Comparison of ENCODE assay signal across 22 cellular contexts in the genomic region with DNA sequence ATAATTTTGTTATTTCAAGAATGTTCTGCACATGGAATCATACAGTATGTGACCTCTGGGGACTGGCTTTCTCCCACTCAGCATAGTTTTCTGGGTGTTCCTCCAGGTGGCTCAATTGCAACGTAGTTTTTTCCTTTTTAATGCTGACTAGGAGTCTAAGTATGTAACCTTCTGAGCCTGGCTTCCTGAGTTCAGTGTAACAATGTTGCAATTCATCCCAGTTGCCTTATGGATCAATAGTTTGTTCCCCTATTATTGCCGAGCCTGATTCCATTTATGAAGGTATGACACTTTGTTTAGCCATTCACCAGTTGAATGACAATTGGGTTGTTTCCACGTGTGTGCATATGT.
"Had no signal": no experiment of that assay in that cellular context is flagged by ENCODE, and none has a peak within 500 bp of the region (broad histone marks: within the 10 kb centered on the region; RNA-seq: fewer than 3 reads in every experiment).

No MANE protein-coding gene starts in this region.

- H3K27me3 ChIP-seq: adrenal gland, ascending aorta, colonic mucosa, hepatocyte, thyroid gland, upper lobe of right lung had no signal

- H3K27ac Mint-ChIP-seq: progenitor cell of endocrine pancreas; stimulated activated naive CD8-positive, alpha-beta T cell treated with anti-CD3 and anti-CD28 coated beads, Interleukin-15, Interleukin-2, amounts not matched to agents 100 ng/mL and 50 ng/mL, for 24 hours had no signal

- H3K4me2 ChIP-seq: hepatocyte had no signal

- H3K9me3 ChIP-seq: adrenal gland, colonic mucosa, lower lobe of right lung, thyroid gland, upper lobe of right lung had no signal

- H3K27ac ChIP-seq: adrenal gland, ascending aorta, colonic mucosa, hepatocyte, lower lobe of right lung, thyroid gland, upper lobe of right lung had no signal

- DNase-seq: activated CD4-positive, alpha-beta T cell treated with anti-CD3 and anti-CD28 coated beads for 1 hour; activated gamma-delta T cell treated with Interleukin-2 at 50 U/mL for 16 hours; activated T-cell treated with anti-CD3 and anti-CD28 coated beads, Interleukin-2, amount 50 U/mL, for 1 hour; central memory CD4-positive, alpha-beta T cell; colonic mucosa; glutamatergic neuron; lower lobe of right lung; mesendoderm; stimulated activated CD4-positive, alpha-beta T cell treated with anti-CD3 and anti-CD28 coated beads, Interleukin-4, amount 100 ng/mL, for 24 hours; substantia nigra; T-helper 1 cell; T-helper 9 cell; thyroid gland; upper lobe of right lung had no signal

- FAIRE-seq: frontal cortex had no signal

- H3K27me3 Mint-ChIP-seq: progenitor cell of endocrine pancreas; stimulated activated naive CD8-positive, alpha-beta T cell treated with anti-CD3 and anti-CD28 coated beads, Interleukin-15, Interleukin-2, amounts not matched to agents 100 ng/mL and 50 ng/mL, for 24 hours had no signal

- ATAC-seq: activated naive CD4-positive, alpha-beta T cell treated with anti-CD3 and anti-CD28 coated beads, Interleukin-2, amount 50 U/mL, for 72 hours; mucosa of descending colon had no signal

- H3K4me3 Mint-ChIP-seq: stimulated activated naive CD8-positive, alpha-beta T cell treated with anti-CD3 and anti-CD28 coated beads, Interleukin-15, Interleukin-2, amounts not matched to agents 100 ng/mL and 50 ng/mL, for 24 hours had no signal

- H3K79me2 ChIP-seq: hepatocyte had no signal

- H2AFZ ChIP-seq: hepatocyte had no signal

- H3K36me3 ChIP-seq: colonic mucosa had no signal

- H3K4me1 ChIP-seq: adrenal gland, ascending aorta, colonic mucosa, lower lobe of right lung, upper lobe of right lung had no signal

- H3K4me3 ChIP-seq: adrenal gland, ascending aorta, colonic mucosa, hepatocyte, lower lobe of right lung, mucosa of descending colon, thyroid gland, upper lobe of right lung had no signal
